ENCODE assay signal across 8 cellular contexts in the genomic region with DNA sequence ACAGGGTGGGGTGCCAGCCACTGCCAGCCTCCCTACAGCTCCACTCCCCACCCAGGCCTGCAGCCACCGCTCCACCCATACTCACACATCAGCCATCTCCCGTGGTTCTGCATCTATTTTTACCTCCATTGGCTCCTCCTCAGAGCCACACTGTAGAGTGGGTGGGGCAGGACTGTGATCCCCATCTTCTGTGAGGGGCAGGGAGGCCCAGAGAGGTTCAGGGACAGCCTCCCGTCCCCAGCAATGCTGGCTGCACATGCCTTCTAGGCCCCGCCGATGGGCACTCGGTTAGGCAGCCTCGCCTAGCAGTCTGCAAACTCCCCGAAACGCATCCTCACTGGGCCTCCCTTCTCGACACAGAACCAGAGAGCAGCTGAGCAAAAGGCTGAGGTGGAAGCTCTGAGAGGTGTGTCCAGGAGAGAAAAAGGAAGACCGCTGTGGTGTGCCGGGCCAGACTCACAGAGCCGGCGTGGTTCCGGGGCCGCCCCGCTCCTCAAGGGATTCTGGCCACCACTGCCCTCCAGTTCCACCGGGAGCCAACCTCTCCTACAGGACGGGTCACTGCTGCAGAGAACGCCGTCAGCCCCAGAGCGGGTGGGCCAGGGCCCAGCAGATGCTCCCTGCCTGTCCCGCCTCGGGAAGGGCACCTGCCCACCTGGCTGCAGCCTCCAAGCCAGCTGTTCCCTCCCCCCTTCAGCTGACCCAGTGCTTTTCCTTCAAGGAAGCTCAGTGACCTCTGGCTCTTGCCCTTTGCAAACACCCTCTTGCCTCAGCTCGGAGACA.
DNase-seq lines count a peak whose midpoint lies in the region; ATAC-seq, FAIRE-seq and TF ChIP-seq lines count a peak whose summit lies in the region.

No MANE protein-coding gene starts in this region.

- H3K27ac ChIP-seq in CD8-positive, alpha-beta T cell (ENCODE audit: low read depth, low read length), result peak overlapping the region; percentile 60
- H3K27ac ChIP-seq in OCI-LY3 (ENCODE audit: low read length), result no peak overlapping the region
- H3K27ac ChIP-seq in endothelial cell of umbilical vein (ENCODE audit: insufficient read depth, low read depth, low read length), result no peak overlapping the region

- intact Hi-C loops in CD8-positive, alpha-beta T cell (cut with DNase I, micrococcal nuclease), result loop anchor here (2.0 to 5.0 kb wide), 4 partner anchors 73 to 111 kb away; partner anchors contain the start of gene TIMM22 (in 1 of the 2)
- intact Hi-C loops in endothelial cell of umbilical vein (cut with micrococcal nuclease), result no loop called here

- H3K4me1 Mint-ChIP-seq in CD8-positive, alpha-beta T cell (ENCODE audit: low read depth), result peaks cover 26% of the 10 kb centered on the region
- H3K4me1 Mint-ChIP-seq in naive B cell, result peaks cover 26 to 59% (median 47%) of the 10 kb centered on the region in 3 donors

- H3K9me1 ChIP-seq in endothelial cell of umbilical vein (replicated peaks; ENCODE audit: control insufficient read depth, extremely low read depth, insufficient read depth, low read length), result no peaks in the 10 kb centered on the region

- no peaks in the 10 kb centered on the region for H3K36me3 ChIP-seq in CD8-positive, alpha-beta T cell (ENCODE audit: insufficient read depth, low read length)
- H3K36me3 ChIP-seq in OCI-LY3 (replicated peaks; ENCODE audit: low read depth, low read length), result no peaks in the 10 kb centered on the region
- H3K36me3 ChIP-seq in endothelial cell of umbilical vein (ENCODE audit: control insufficient read depth in 2 of 2, extremely low read depth in 1 of 2, insufficient read depth in 2 of 2, low read length in 2 of 2), result peaks cover 0 to 2% of the 10 kb centered on the region in 2 experiments

- no peak overlapping the region for H2AFZ ChIP-seq in OCI-LY3 (ENCODE audit: low read depth, low read length)
- no peak overlapping the region for H2AFZ ChIP-seq in endothelial cell of umbilical vein (ENCODE audit: low read depth, low read length)

- H3K4me2 ChIP-seq in OCI-LY3 (ENCODE audit: low read length), result peak overlapping the region; percentile 81
- H3K4me2 ChIP-seq in endothelial cell of umbilical vein (ENCODE audit: insufficient read depth, low read length), result peak overlapping the region; percentile 33

- H3K9me3 ChIP-seq in CD8-positive, alpha-beta T cell (ENCODE audit: low read length), result no peaks in the 10 kb centered on the region
- H3K9me3 ChIP-seq in OCI-LY3 (ENCODE audit: insufficient read depth, low read length) (no peaks in the 10 kb centered on the region), endothelial cell of umbilical vein (replicated peaks; ENCODE audit: control insufficient read depth, insufficient read depth, low read length) (no peaks in the 10 kb centered on the region)

- dilution Hi-C loops in endothelial cell of umbilical vein (cut with MboI; ENCODE audit: extremely low pct_ligation_motif_present, low sequenced_read_pairs), result no loop called here

- in situ Hi-C loops in GM13976 (cut with MboI; ENCODE audit: low sequenced_read_pairs, unreplicated experiment), result no loop called here

- H4K20me1 ChIP-seq in OCI-LY3 (ENCODE audit: insufficient read depth, low read length) (peaks cover 11% of the 10 kb centered on the region; the same call in 1 of the 2 replicates), endothelial cell of umbilical vein (replicated peaks; ENCODE audit: control insufficient read depth, extremely low read depth, insufficient read depth, low read length) (no peaks in the 10 kb centered on the region)

- H3K36me3 Mint-ChIP-seq in CD8-positive, alpha-beta T cell, result peaks cover 8% of the 10 kb centered on the region
- H3K36me3 Mint-ChIP-seq in naive B cell, result no peaks in the 10 kb centered on the region

- H3K9ac ChIP-seq in OCI-LY3 (ENCODE audit: low read length), result peak overlapping the region; percentile 57; the same call in 1 of the 2 replicates
- peak overlapping the region; percentile 71 for H3K9ac ChIP-seq in endothelial cell of umbilical vein (replicated peaks; ENCODE audit: extremely low read depth, insufficient read depth, low read length)

- POLR2A ChIA-PET in CD8-positive, alpha-beta T cell (lab: Charles Lee), result interaction anchor here (0.6 to 1.8 kb wide), 4 partner anchors 11 to 112 kb away, joined by 3 to 7 read pairs (median 3); no protein-coding TSS in a partner anchor
- POLR2A ChIA-PET in endothelial cell of umbilical vein (lab: Charles Lee), result no interaction called here

- peak overlapping the region; percentile 85 for H3K27ac Mint-ChIP-seq in CD8-positive, alpha-beta T cell
- H3K27ac Mint-ChIP-seq in naive B cell, result peak overlapping the region in 2 of 6 donors; percentile 24 to 26

- no peaks in the 10 kb centered on the region for H3K27me3 ChIP-seq in CD8-positive, alpha-beta T cell (ENCODE audit: insufficient read depth, low read length)
- H3K27me3 ChIP-seq in OCI-LY3 (ENCODE audit: low read depth, low read length) (no peaks in the 10 kb centered on the region), endothelial cell of umbilical vein (ENCODE audit: control insufficient read depth in 2 of 2, insufficient read depth in 2 of 2, low read length in 2 of 2) (no peaks in the 10 kb centered on the region)

- no peaks in the 10 kb centered on the region for H3K27me3 Mint-ChIP-seq in CD8-positive, alpha-beta T cell (ENCODE audit: low read depth)
- no peaks in the 10 kb centered on the region for H3K27me3 Mint-ChIP-seq in naive B cell

- no peak for TF ChIP-seq CTCF in CD8-positive, alpha-beta T cell (IDR thresholded peaks at IDR 0.05)
- TF ChIP-seq CTCF in OCI-LY3 (IDR thresholded peaks at IDR 0.05; ENCODE audit: low read depth, low read length) (no peak), endothelial cell of umbilical vein (IDR thresholded peaks at IDR 0.05; ENCODE audit: extremely low read depth in 1 of 2, insufficient read depth in 1 of 2, low read depth in 1 of 2, low read length in 2 of 2) (no peak), GM13976 (IDR thresholded peaks at IDR 0.05; ENCODE audit: borderline replicate concordance, control extremely low read depth, extremely low read depth, insufficient read depth, missing control alignments) (no peak)

- H3K4me3 ChIP-seq in CD8-positive, alpha-beta T cell (ENCODE audit: low read depth, low read length), result peak overlapping the region; percentile 68
- peak overlapping the region; percentile 87 for H3K4me3 ChIP-seq in OCI-LY3 (ENCODE audit: low read length)
- H3K4me3 ChIP-seq in endothelial cell of umbilical vein (replicated peaks in 1 of 3; ENCODE audit: insufficient read depth in 1 of 3, low read depth in 1 of 3, low read length in 3 of 3), result peak overlapping the region; percentile 64 to 75 (median 72)

- FAIRE-seq in endothelial cell of umbilical vein (lab: Jason Lieb, UNC) (peak; percentile 15), urothelium cell line (lab: Jason Lieb, UNC) (no peak)

- ATAC-seq in CD8-positive, alpha-beta T cell, result peak; percentile 6
- ATAC-seq in naive B cell (ENCODE audit: low read depth in 2 of 2) (no peak), HG02759 (IDR thresholded peaks at IDR 0.05; ENCODE audit: unreplicated experiment) (no peak)

- DNase-seq in CD8-positive, alpha-beta T cell, result peak in 1 of 7 experiments; percentile 29
- DNase-seq in endothelial cell of umbilical vein (ENCODE audit: low read depth, low spot score), result no peak
- no peak for DNase-seq in naive B cell
- no peak for DNase-seq in urothelium cell line (ENCODE audit: low spot score)
- DNase-seq in 8988T, result no peak
- DNase-seq in GM13976 (ENCODE audit: low spot score), result no peak

- no peak for TF ChIP-seq POLR2A in endothelial cell of umbilical vein (IDR thresholded peaks at IDR 0.05; ENCODE audit: low read depth, low read length)

- CTCF ChIA-PET in CD8-positive, alpha-beta T cell (lab: Charles Lee), result interaction anchor here (0.7 to 1.5 kb wide), 3 partner anchors 11 to 51 kb away, joined by 3 read pairs; no protein-coding TSS in a partner anchor
- CTCF ChIA-PET in endothelial cell of umbilical vein (lab: Charles Lee), result interaction anchor here (0.9 to 1.9 kb wide), 5 partner anchors 10 to 49 kb away, joined by 3 to 13 read pairs (median 6); no protein-coding TSS in a partner anchor

- peak overlapping the region; percentile 76 for H3K4me3 Mint-ChIP-seq in CD8-positive, alpha-beta T cell
- peak overlapping the region; percentile 56 to 83 (median 76) for H3K4me3 Mint-ChIP-seq in naive B cell

- peaks cover 24% of the 10 kb centered on the region for H3K4me1 ChIP-seq in CD8-positive, alpha-beta T cell (ENCODE audit: insufficient read depth, low read length)
- H3K4me1 ChIP-seq in OCI-LY3 (ENCODE audit: low read length) (peaks cover 9% of the 10 kb centered on the region; the same call in 1 of the 2 replicates), endothelial cell of umbilical vein (ENCODE audit: control insufficient read depth, extremely low read depth, insufficient read depth, low read length) (peaks cover 35% of the 10 kb centered on the region)

- peaks cover 18% of the 10 kb centered on the region; the same call in 1 of the 2 replicates for H3K79me2 ChIP-seq in OCI-LY3 (ENCODE audit: low read length)
- peaks cover 14% of the 10 kb centered on the region for H3K79me2 ChIP-seq in endothelial cell of umbilical vein (ENCODE audit: control insufficient read depth, insufficient read depth, low read length)

- no TSS peak for BruUV-seq in endothelial cell of umbilical vein (replicated peaks; lab: Mats Ljungman, UMichigan)

- no peaks in the 10 kb centered on the region for H3K9me3 Mint-ChIP-seq in CD8-positive, alpha-beta T cell
- no peaks in the 10 kb centered on the region for H3K9me3 Mint-ChIP-seq in naive B cell

TF ChIP-seq in endothelial cell of umbilical vein, 7 proteins besides CTCF, POLR2A, EP300 and RAD21:
- no peak for TF ChIP-seq POLR2AphosphoS5 (IDR thresholded peaks at IDR 0.05; ENCODE audit: insufficient read depth, low read depth, low read length)
- no peak for TF ChIP-seq EZH2 (IDR thresholded peaks at IDR 0.05; ENCODE audit: borderline replicate concordance, low read depth, low read length, severe bottlenecking)
- no peak for TF ChIP-seq MAX (IDR thresholded peaks at IDR 0.05; ENCODE audit: insufficient read depth, insufficient read length)
- TF ChIP-seq GATA2 (IDR thresholded peaks at IDR 0.05; ENCODE audit: insufficient read depth, insufficient read length, low read depth, low read length), result no peak
- TF ChIP-seq JUN (IDR thresholded peaks at IDR 0.05; ENCODE audit: borderline replicate concordance, insufficient read depth, insufficient read length, low read depth), result no peak
- TF ChIP-seq FOS (IDR thresholded peaks at IDR 0.05; ENCODE audit: borderline replicate concordance, insufficient read depth, low read length), result no peak
- TF ChIP-seq MYC (IDR thresholded peaks at IDR 0.05; ENCODE audit: low read depth, low read length), result no peak
